ENCODE assay signal across 25 cellular contexts in genomic region chr1:211066781-211067384, GRCh38.
"Had no signal": no experiment of that assay in that cellular context is flagged by ENCODE, and none has a peak within 500 bp of the region (broad histone marks: within the 10 kb centered on the region; RNA-seq: fewer than 3 reads in every experiment).

No MANE protein-coding gene starts in this region.

- H3K9me3 ChIP-seq: Peyer's patch, SJCRH30 had no signal

- H3K27me3 ChIP-seq: breast epithelium, Peyer's patch, SJCRH30 had no signal

- FAIRE-seq: K562 had no signal

- DNase-seq: activated CD4-positive, alpha-beta T cell treated with anti-CD3 and anti-CD28 coated beads for 4 hours; activated CD8-positive, alpha-beta memory T cell treated with anti-CD3 and anti-CD28 coated beads, Interleukin-2, amount 50 U/mL, for 48 hours; activated CD8-positive, alpha-beta T cell treated with anti-CD3 and anti-CD28 coated beads for 36 hours; activated naive CD4-positive, alpha-beta T cell; activated T-cell treated with anti-CD3 and anti-CD28 coated beads, Interleukin-2, amount 50 U/mL, for 1 hour; aorta; central memory CD4-positive, alpha-beta T cell; Karpas-422; MM.1S; NCI-H1105; NCI-H1436; NCI-H1694 treated with DMSO at 0.1 percent for 48 hours; NCI-H2029 treated with DMSO at 0.1 percent for 48 hours; NCI-H2227 treated with DMSO at 0.1 percent for 48 hours; NCI-H446 treated with DMSO at 0.1 percent for 48 hours; NCI-H524 treated with DMSO at 0.1 percent for 48 hours; NCI-H82; Peyer's patch; Right ventricle myocardium superior; SJCRH30; T-helper 2 cell had no signal

- H3K36me3 ChIP-seq: breast epithelium, Peyer's patch, SJCRH30 had no signal

- ATAC-seq: activated CD8-positive, alpha-beta T cell treated with anti-CD3 and anti-CD28 coated beads for 36 hours; K562 had no signal

- H3K27ac ChIP-seq: breast epithelium, Peyer's patch, RWPE1, SJCRH30, VCaP had no signal

- H3K4me1 ChIP-seq: breast epithelium, Peyer's patch, SJCRH30 had no signal

- H3K4me3 ChIP-seq: breast epithelium, K562, Peyer's patch, SJCRH30 had no signal
